In genomic region chr10:759898-760477, GRCh38 we compare ENCODE assay signal across 28 cellular contexts.
"Had no signal": no experiment of that assay in that cellular context is flagged by ENCODE, and none has a peak within 500 bp of the region (broad histone marks: within the 10 kb centered on the region; RNA-seq: fewer than 3 reads in every experiment).

No MANE protein-coding gene starts in this region.

- DNase-seq: activated CD4-positive, alpha-beta T cell treated with anti-CD3 and anti-CD28 coated beads for 48 hours; activated CD4-positive, alpha-beta T cell treated with anti-CD3 and anti-CD28 coated beads, Interleukin-2, amount 50 U/mL, for 48 hours; activated CD8-positive, alpha-beta memory T cell treated with anti-CD3 and anti-CD28 coated beads, Interleukin-2, amount 50 U/mL, for 48 hours; activated T-cell treated with anti-CD3 and anti-CD28 coated beads, Interleukin-2, amount 50 U/mL, for 24 hours; anterior cingulate cortex; foreskin keratinocyte; heart right ventricle; mucosa of descending colon; nucleus accumbens; psoas muscle; sigmoid colon; small intestine; stimulated activated CD4-positive, alpha-beta T cell treated with anti-CD3 and anti-CD28 coated beads, Interleukin-1b, Interleukin-23, amount 100 ng/mL, for 48 hours; stimulated activated CD4-positive, alpha-beta T cell treated with anti-CD3 and anti-CD28 coated beads, Interleukin-4, amount 100 ng/mL, for 4 hours; stimulated activated CD8-positive, alpha-beta memory T cell treated with anti-CD3 and anti-CD28 coated beads, Interleukin-4, amount 100 ng/mL, for 48 hours; stimulated activated naive CD8-positive, alpha-beta T cell treated with anti-CD3 and anti-CD28 coated beads, Interleukin-15, amount 100 ng/mL, for 72 hours; substantia nigra; T-cell had no signal

- H3K9ac ChIP-seq: parathyroid adenoma had no signal

- H3K27ac Mint-ChIP-seq: activated naive CD8-positive, alpha-beta T cell; activated T-cell treated with anti-CD3 and anti-CD28 coated beads, Interleukin-2, amount 50 U/mL, for 24 hours; activated T-helper 2 cell treated with anti-CD3 and anti-CD28 coated beads, Interferon-gamma antibody, Interleukin-2, Interleukin-4, amounts not matched to agents 10 μg/mL and 5 μg/mL and 100 μg/mL, durations not matched to agents 14 hours and 24 hours and 36 hours; dendritic cell treated with granulocyte-macrophage colony-stimulating factor and Interleukin-4, amounts not matched to agents 40 ng/mL and 50 ng/mL, for 4 days; stimulated activated memory B cell treated with anti-CD40 and anti-IgM and Interleukin-4, amounts not matched to agents 10 μg/mL and 1 μg/mL and 100 μg/mL, for 72 hours; stimulated activated naive CD8-positive, alpha-beta T cell treated with anti-CD3 and anti-CD28 coated beads, Interleukin-15, amount 100 ng/mL, for 72 hours had no signal

- ATAC-seq: foreskin keratinocyte; heart right ventricle; left lung; mucosa of descending colon; psoas muscle; stimulated activated memory B cell treated with anti-CD40 and anti-IgM and Interleukin-4, amounts not matched to agents 10 μg/mL and 1 μg/mL and 100 μg/mL, for 72 hours; stimulated activated naive CD8-positive, alpha-beta T cell treated with anti-CD3 and anti-CD28 coated beads, Interleukin-15, amount 100 ng/mL, for 72 hours; T-cell had no signal

- H3K27ac ChIP-seq: esophagus muscularis mucosa, foreskin keratinocyte, heart right ventricle, left lung, parathyroid adenoma, psoas muscle, sigmoid colon, VCaP had no signal

- H3K4me3 ChIP-seq: esophagus muscularis mucosa, heart right ventricle, left lung, lung, mucosa of descending colon, psoas muscle, sigmoid colon had no signal

- H3K4me1 ChIP-seq: esophagus muscularis mucosa, foreskin keratinocyte, heart right ventricle, left lung, parathyroid adenoma, psoas muscle, sigmoid colon had no signal

- H3K4me3 Mint-ChIP-seq: activated naive CD8-positive, alpha-beta T cell; activated T-cell treated with anti-CD3 and anti-CD28 coated beads, Interleukin-2, amount 50 U/mL, for 24 hours; central memory CD8-positive, alpha-beta T cell; dendritic cell treated with granulocyte-macrophage colony-stimulating factor and Interleukin-4, amounts not matched to agents 40 ng/mL and 50 ng/mL, for 4 days; stimulated activated memory B cell treated with anti-CD40 and anti-IgM and Interleukin-4, amounts not matched to agents 10 μg/mL and 1 μg/mL and 100 μg/mL, for 72 hours; stimulated activated naive CD8-positive, alpha-beta T cell treated with anti-CD3 and anti-CD28 coated beads, Interleukin-15, amount 100 ng/mL, for 72 hours had no signal

- H3K27me3 ChIP-seq: esophagus muscularis mucosa, sigmoid colon had no signal

- H3K36me3 ChIP-seq: esophagus muscularis mucosa, heart right ventricle, left lung, sigmoid colon had no signal

- H3K79me2 ChIP-seq: parathyroid adenoma had no signal

- H2AFZ ChIP-seq: parathyroid adenoma had no signal

- H3K4me1 Mint-ChIP-seq: stimulated activated naive CD8-positive, alpha-beta T cell treated with anti-CD3 and anti-CD28 coated beads, Interleukin-15, amount 100 ng/mL, for 72 hours had no signal
